ENCODE assay signal across 7 cellular contexts in the genomic region with DNA sequence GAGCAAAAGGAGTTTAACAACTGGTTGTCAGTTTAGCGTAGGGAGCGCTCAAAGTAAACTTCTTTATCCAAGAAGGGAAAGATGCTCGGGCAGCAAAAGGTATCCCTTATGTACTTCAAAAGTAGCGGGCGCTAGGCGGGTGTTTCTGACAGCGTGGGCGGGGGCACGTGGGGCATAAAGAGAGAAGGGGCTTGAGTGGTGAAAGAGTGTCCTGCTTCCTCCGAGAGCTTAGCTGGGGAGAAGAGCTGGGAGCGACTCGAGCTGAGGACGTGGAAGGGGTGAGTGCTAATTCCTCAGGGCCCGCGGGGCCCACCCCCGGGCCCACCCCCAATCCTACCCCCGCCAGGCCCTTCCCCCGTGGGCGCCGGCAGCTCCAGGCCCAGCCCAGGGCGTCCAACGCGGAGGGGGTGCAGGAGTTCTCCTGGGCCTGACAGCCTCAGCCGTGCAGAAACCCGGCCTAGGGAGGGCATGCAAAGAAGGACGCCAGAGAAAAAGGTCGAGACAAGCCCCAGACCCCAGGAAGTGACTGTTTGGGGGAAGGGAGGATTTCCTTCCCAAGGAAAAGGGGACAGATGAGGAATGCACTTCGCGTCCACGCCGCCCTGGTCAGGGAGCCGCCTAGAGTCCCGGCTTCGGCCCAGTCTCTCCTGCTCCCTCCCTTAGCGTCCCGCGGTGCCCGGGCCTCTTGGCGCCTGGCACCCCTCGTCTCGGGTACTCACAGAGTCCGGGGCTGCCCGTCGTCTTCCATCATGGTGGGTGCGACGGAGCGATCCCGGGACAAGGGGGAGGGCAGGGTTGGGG. TPM values are rescaled to one million over a fixed set of nuclear protein-coding genes. Genes with fewer than 3 reads are reported as not detected.
DNase-seq lines count a peak whose midpoint lies in the region; ATAC-seq and TF ChIP-seq lines count a peak whose summit lies in the region.

No MANE protein-coding gene starts in this region.

- H3K9me3 ChIP-seq in sigmoid colon, result no peaks in the 10 kb centered on the region

- ATAC-seq in GM18511 (IDR thresholded peaks at IDR 0.05; ENCODE audit: unreplicated experiment) (peak; percentile 11), HG03095 (IDR thresholded peaks at IDR 0.05; ENCODE audit: unreplicated experiment) (peak; percentile 1), GM21786 (IDR thresholded peaks at IDR 0.05; ENCODE audit: unreplicated experiment) (no peak)

- peaks cover 4 to 50% (median 45%) of the 10 kb centered on the region in 4 donors for H3K4me1 ChIP-seq in sigmoid colon

- no peaks in the 10 kb centered on the region for H3K27me3 ChIP-seq in sigmoid colon

- TF ChIP-seq POLR2A in sigmoid colon (IDR thresholded peaks at IDR 0.05), result no peak

- H3K27ac ChIP-seq in sigmoid colon, result peak overlapping the region; percentile 96 to 99 (median 98)

- peak; percentile 32 for DNase-seq in SW480 (ENCODE audit: low spot score)
- peak; percentile 32 for DNase-seq in amniotic epithelial cell (ENCODE audit: low read depth)
- DNase-seq in hepatic stellate cell (ENCODE audit: low spot score), result peak; percentile 65
- peak; percentile 70 for DNase-seq in sigmoid colon

- TF ChIP-seq EP300 in sigmoid colon (IDR thresholded peaks at IDR 0.05), result no peak

- peaks cover 0 to 6% (median 2%) of the 10 kb centered on the region in 4 donors for H3K36me3 ChIP-seq in sigmoid colon

- no peak for TF ChIP-seq CTCF in sigmoid colon (IDR thresholded peaks at IDR 0.05)

- H3K4me3 ChIP-seq in sigmoid colon, result peak overlapping the region; percentile 78 to 97 (median 88)

- WGBS in sigmoid colon, 2 donors, result 0% methylated on average over 48 of the region's 48 CpGs

- intact Hi-C loops in sigmoid colon (cut with DNase I), result loop anchor here (2.0 to 5.0 kb wide), 4 partner anchors 53 to 389 kb away; a partner anchor contains a TSS

RNA-seq across cellular contexts. Expression of a gene that starts 0.8 kb away (rescaled TPM):
- 100 to 1,000 TPM in 1 of 4 donors, 10 to 100 TPM in 3; 68.3 to 132 (median 90.0) TPM for total RNA-seq in sigmoid colon
- polyA plus RNA-seq in sigmoid colon, result 10 to 100 TPM; 29.4 to 47.8 (median 30.1) TPM

RNA-seq across cellular contexts. Expression of a gene that starts 53.4 kb away (rescaled TPM):
- 100 to 1,000 TPM; 125 to 192 (median 167) TPM for total RNA-seq in sigmoid colon
- polyA plus RNA-seq in sigmoid colon, result 100 to 1,000 TPM in 1 of 3 donors, 10 to 100 TPM in 2; 54.1 to 106 (median 64.3) TPM

RNA-seq across cellular contexts. Expression of a gene that starts 55.3 kb away (rescaled TPM):
- 10 to 100 TPM; 32.9 to 62.4 (median 43.9) TPM for total RNA-seq in sigmoid colon
- 10 to 100 TPM; 10.8 to 22.5 (median 16.9) TPM for polyA plus RNA-seq in sigmoid colon
